In genomic region chr3:20038679-20039078, GRCh38 we compare ENCODE assay signal across 8 cellular contexts. TPM values are rescaled to one million over a fixed set of nuclear protein-coding genes. Genes with fewer than 3 reads are reported as not detected.
A peak's percentile ranks its signal among the peaks of the same experiment; 100 is the strongest.
DNase-seq lines count a peak whose midpoint lies in the region; ATAC-seq, FAIRE-seq and TF ChIP-seq lines count a peak whose summit lies in the region.

No MANE protein-coding gene starts in this region.

- H2AFZ ChIP-seq in DND-41 (ENCODE audit: low read depth, low read length) (peak overlapping the region; percentile 85), PC-9 (no peak overlapping the region), endothelial cell of umbilical vein (ENCODE audit: low read depth, low read length) (peak overlapping the region; percentile 96)

- H3K27me3 ChIP-seq in DND-41 (ENCODE audit: insufficient read depth, low read length, poor library complexity): peaks cover 11% of the 10 kb centered on the region
- no peaks in the 10 kb centered on the region for H3K27me3 ChIP-seq in PC-9 (ENCODE audit: insufficient read depth, low read depth)
- H3K27me3 ChIP-seq in endothelial cell of umbilical vein (ENCODE audit: control insufficient read depth in 2 of 2, insufficient read depth in 2 of 2, low read length in 2 of 2): no peaks in the 10 kb centered on the region

- H3F3A ChIP-seq in PC-9 (ENCODE audit: insufficient read depth, low read depth): peaks cover 9% of the 10 kb centered on the region; the same call in 1 of the 2 replicates

- H3K4me1 ChIP-seq in DND-41 (ENCODE audit: insufficient read depth, low read length) (peaks cover 41% of the 10 kb centered on the region), PC-9 (replicated peaks; ENCODE audit: insufficient read depth) (peaks cover 14% of the 10 kb centered on the region), endothelial cell of umbilical vein (ENCODE audit: control insufficient read depth, extremely low read depth, insufficient read depth, low read length) (peaks cover 15% of the 10 kb centered on the region)

- H3K27me3 Mint-ChIP-seq in progenitor cell of endocrine pancreas: no peaks in the 10 kb centered on the region

- peak overlapping the region; percentile 81 for H3K4me3 Mint-ChIP-seq in progenitor cell of endocrine pancreas (ENCODE audit: low read depth)

- H4K20me1 ChIP-seq in DND-41 (ENCODE audit: insufficient read depth, low read length) (peaks cover 3% of the 10 kb centered on the region; the same call in 1 of the 2 replicates), PC-9 (ENCODE audit: insufficient read depth) (no peaks in the 10 kb centered on the region; the same call in 1 of the 2 replicates), endothelial cell of umbilical vein (replicated peaks; ENCODE audit: control insufficient read depth, extremely low read depth, insufficient read depth, low read length) (no peaks in the 10 kb centered on the region)

- in situ Hi-C loops in GM13976 (cut with MboI; ENCODE audit: low sequenced_read_pairs, unreplicated experiment): no loop called here

- peaks cover 23% of the 10 kb centered on the region for H3K4me1 Mint-ChIP-seq in progenitor cell of endocrine pancreas (ENCODE audit: low read depth)

- no peaks in the 10 kb centered on the region for H3K36me3 Mint-ChIP-seq in progenitor cell of endocrine pancreas (ENCODE audit: insufficient read depth)

- H3K9me3 ChIP-seq in DND-41 (ENCODE audit: insufficient read depth, low read length, severe bottlenecking) (no peaks in the 10 kb centered on the region), PC-9 (ENCODE audit: insufficient read depth, low read depth) (no peaks in the 10 kb centered on the region), endothelial cell of umbilical vein (replicated peaks; ENCODE audit: control insufficient read depth, insufficient read depth, low read length) (no peaks in the 10 kb centered on the region)

- peak overlapping the region; percentile 64; the same call in 1 of the 2 replicates for H3K27ac ChIP-seq in DND-41 (ENCODE audit: low read length)
- no peak overlapping the region for H3K27ac ChIP-seq in PC-9
- H3K27ac ChIP-seq in endothelial cell of umbilical vein (ENCODE audit: insufficient read depth, low read depth, low read length): no peak overlapping the region

- H3K36me3 ChIP-seq in DND-41 (ENCODE audit: insufficient read depth, low read length): no peaks in the 10 kb centered on the region
- H3K36me3 ChIP-seq in PC-9 (ENCODE audit: low read depth): no peaks in the 10 kb centered on the region
- H3K36me3 ChIP-seq in endothelial cell of umbilical vein (ENCODE audit: control insufficient read depth in 2 of 2, extremely low read depth in 1 of 2, insufficient read depth in 2 of 2, low read length in 2 of 2): no peaks in the 10 kb centered on the region

- H3K4me3 ChIP-seq in DND-41 (ENCODE audit: low read depth in 1 of 2, low read length in 2 of 2) (peak overlapping the region in 1 of 2 experiments; percentile 85; a peak in 2 of 4 replicates), PC-9 (no peak overlapping the region), endothelial cell of umbilical vein (replicated peaks in 1 of 3; ENCODE audit: insufficient read depth in 1 of 3, low read depth in 1 of 3, low read length in 3 of 3) (peak overlapping the region; percentile 55 to 95 (median 94))

- H3K9me3 Mint-ChIP-seq in progenitor cell of endocrine pancreas (ENCODE audit: low read depth): no peaks in the 10 kb centered on the region

- H3K79me2 ChIP-seq in DND-41 (ENCODE audit: insufficient read depth, low read length): peaks cover 5% of the 10 kb centered on the region; the same call in 1 of the 2 replicates
- no peaks in the 10 kb centered on the region for H3K79me2 ChIP-seq in PC-9 (ENCODE audit: low read depth)
- H3K79me2 ChIP-seq in endothelial cell of umbilical vein (ENCODE audit: control insufficient read depth, insufficient read depth, low read length): no peaks in the 10 kb centered on the region

- DNase-seq in DND-41 (no peak), PC-9 (no peak), endothelial cell of umbilical vein (ENCODE audit: low read depth, low spot score) (peak; percentile 49), progenitor cell of endocrine pancreas (ENCODE audit: low spot score, unreplicated experiment) (no peak), NCI-H524 treated with DMSO at 0.1 percent for 48 hours (lab: John Stamatoyannopoulos, UW) (no peak), GM13976 (ENCODE audit: low spot score) (no peak)
- no peak for DNase-seq in stimulated activated CD4-positive, alpha-beta T cell treated with anti-CD3 and anti-CD28 coated beads, Interleukin-1b, Interleukin-23, amount 100 ng/mL, for 48 hours

- no peak for TF ChIP-seq POLR2A in endothelial cell of umbilical vein (IDR thresholded peaks at IDR 0.05; ENCODE audit: low read depth, low read length)

- CTCF ChIA-PET in PC-9 (lab: Charles Lee): no interaction called here
- CTCF ChIA-PET in endothelial cell of umbilical vein (lab: Charles Lee): interaction anchor here (1.1 kb wide), 1 partner anchor 47 kb away, joined by 3 read pairs; no protein-coding TSS in a partner anchor

- H3K9me1 ChIP-seq in endothelial cell of umbilical vein (replicated peaks; ENCODE audit: control insufficient read depth, extremely low read depth, insufficient read depth, low read length): no peaks in the 10 kb centered on the region

- intact Hi-C loops in PC-9 (cut with micrococcal nuclease; ENCODE audit: unreplicated experiment) (no loop called here), endothelial cell of umbilical vein (cut with micrococcal nuclease) (loop anchor here (1.0 to 5.0 kb wide), 5 partner anchors 15 to 149 kb away; partner anchors contain the start of genes RAB5A and SGO1)

- POLR2A ChIA-PET in PC-9 (lab: Charles Lee; ENCODE audit: unreplicated experiment) (interaction anchor here (0.6 kb wide), 1 partner anchor 153 kb away, joined by 18 read pairs; no protein-coding TSS in a partner anchor), endothelial cell of umbilical vein (lab: Charles Lee) (interaction anchor here (0.5 kb wide), 1 partner anchor 466 kb away, joined by 3 read pairs; no protein-coding TSS in a partner anchor)

- no peaks in the 10 kb centered on the region for H3K9me2 ChIP-seq in PC-9 (ENCODE audit: insufficient read depth)

- peak overlapping the region; percentile 95 for H3K4me2 ChIP-seq in DND-41 (ENCODE audit: insufficient read depth, low read length)
- H3K4me2 ChIP-seq in PC-9: peak overlapping the region; percentile 90
- peak overlapping the region; percentile 100 for H3K4me2 ChIP-seq in endothelial cell of umbilical vein (ENCODE audit: insufficient read depth, low read length)

- dilution Hi-C loops in endothelial cell of umbilical vein (cut with MboI; ENCODE audit: extremely low pct_ligation_motif_present, low sequenced_read_pairs): no loop called here

- no peak for TF ChIP-seq CTCF in DND-41 (IDR thresholded peaks at IDR 0.05; ENCODE audit: borderline replicate concordance, extremely low read depth, low read length, poor library complexity, severe bottlenecking)
- no peak for TF ChIP-seq CTCF in PC-9 (conservative IDR thresholded peaks at IDR 0.05)
- TF ChIP-seq CTCF in endothelial cell of umbilical vein (IDR thresholded peaks at IDR 0.05; ENCODE audit: extremely low read depth in 1 of 2, insufficient read depth in 1 of 2, low read depth in 1 of 2, low read length in 2 of 2): no peak
- no peak for TF ChIP-seq CTCF in progenitor cell of endocrine pancreas (IDR thresholded peaks at IDR 0.05; ENCODE audit: unreplicated experiment)
- no peak for TF ChIP-seq CTCF in GM13976 (IDR thresholded peaks at IDR 0.05; ENCODE audit: borderline replicate concordance, control extremely low read depth, extremely low read depth, insufficient read depth, missing control alignments)

- H3K27ac Mint-ChIP-seq in progenitor cell of endocrine pancreas: peak overlapping the region; percentile 93

- no TSS peak for BruUV-seq in PC-9 (replicated peaks; lab: Mats Ljungman, UMichigan)
- BruUV-seq in endothelial cell of umbilical vein (replicated peaks; lab: Mats Ljungman, UMichigan): no TSS peak

- ATAC-seq in DND-41 (ENCODE audit: insufficient read depth, low read depth) (no peak), GM19035 (IDR thresholded peaks at IDR 0.05; ENCODE audit: unreplicated experiment) (no peak)

- peak; percentile 61 for FAIRE-seq in endothelial cell of umbilical vein (lab: Jason Lieb, UNC)

- H3K9ac ChIP-seq in DND-41 (ENCODE audit: low read depth, low read length) (peak overlapping the region; percentile 70; the same call in 1 of the 2 replicates), endothelial cell of umbilical vein (replicated peaks; ENCODE audit: extremely low read depth, insufficient read depth, low read length) (peak overlapping the region; percentile 71)

TF ChIP-seq in endothelial cell of umbilical vein, 7 proteins besides CTCF, POLR2A, EP300 and RAD21:
- TF ChIP-seq GATA2 (IDR thresholded peaks at IDR 0.05; ENCODE audit: insufficient read depth, insufficient read length, low read depth, low read length) (peak; percentile 52), MYC (IDR thresholded peaks at IDR 0.05; ENCODE audit: low read depth, low read length) (no peak), EZH2 (IDR thresholded peaks at IDR 0.05; ENCODE audit: borderline replicate concordance, low read depth, low read length, severe bottlenecking) (no peak), JUN (IDR thresholded peaks at IDR 0.05; ENCODE audit: borderline replicate concordance, insufficient read depth, insufficient read length, low read depth) (no peak)

RNA-seq across cellular contexts. Expression of gene KAT2B, which starts 1.6 kb away (rescaled TPM):
- total RNA-seq in PC-9 (2021): 2.5 and 3.2 TPM in 2 replicates
- 9.7 and 11.0 TPM in 2 replicates for total RNA-seq in endothelial cell of umbilical vein
- 1.9 and 2.6 TPM in 2 replicates for polyA plus RNA-seq in endothelial cell of umbilical vein
- 2.5 and 2.9 TPM in 2 replicates for polyA plus RNA-seq in endothelial cell of umbilical vein (2011; cell fraction: cytosol; rRNA removed)
- 9.0 and 9.8 TPM in 2 replicates for polyA plus RNA-seq in endothelial cell of umbilical vein (2011; cell fraction: nucleus; rRNA removed)
- 4.0 and 4.2 TPM in 2 replicates for polyA plus RNA-seq in endothelial cell of umbilical vein (2012)
- 2.7 and 9.6 TPM in 2 replicates for polyA minus RNA-seq in endothelial cell of umbilical vein
- polyA minus RNA-seq in endothelial cell of umbilical vein (2011; cell fraction: cytosol; rRNA and poly(A)+ RNA removed): 3.6 TPM
- 11.3 and 11.6 TPM in 2 replicates for polyA minus RNA-seq in endothelial cell of umbilical vein (2011; cell fraction: nucleus; rRNA and poly(A)+ RNA removed)
- total RNA-seq in progenitor cell of endocrine pancreas: 12.9 and 17.1 TPM in 2 replicates

RNA-seq across cellular contexts. Expression of gene PP2D1, which starts 26.6 kb away (rescaled TPM):
- total RNA-seq in PC-9 (2021): not detected in 2 replicates
- total RNA-seq in endothelial cell of umbilical vein: not detected in 2 replicates
- polyA plus RNA-seq in endothelial cell of umbilical vein: not detected in 2 replicates
- polyA plus RNA-seq in endothelial cell of umbilical vein (2011; cell fraction: cytosol; rRNA removed): not detected in 2 replicates
- not detected in 2 replicates for polyA plus RNA-seq in endothelial cell of umbilical vein (2011; cell fraction: nucleus; rRNA removed)
- 0.20 and 0.22 TPM in 2 replicates for polyA plus RNA-seq in endothelial cell of umbilical vein (2012)
- not detected in 2 replicates for polyA minus RNA-seq in endothelial cell of umbilical vein
- not detected for polyA minus RNA-seq in endothelial cell of umbilical vein (2011; cell fraction: cytosol; rRNA and poly(A)+ RNA removed)
- not detected in 2 replicates for polyA minus RNA-seq in endothelial cell of umbilical vein (2011; cell fraction: nucleus; rRNA and poly(A)+ RNA removed)
- total RNA-seq in progenitor cell of endocrine pancreas: not detected in 2 replicates
